ENCODE assay signal across 1 cellular context in genomic region chr20:3166338-3166912, GRCh38.
TF ChIP-seq lines count a peak whose summit lies in the region.

No MANE protein-coding gene starts in this region.

TF ChIP-seq in H1, 55 proteins besides CTCF, POLR2A, EP300 and RAD21:
- TF ChIP-seq RFX5 (IDR thresholded peaks at IDR 0.05; ENCODE audit: borderline replicate concordance, low read depth, low read length) (no peak), CHD1 (IDR thresholded peaks at IDR 0.05; ENCODE audit: low read depth, low read length) (no peak), BCL11A (IDR thresholded peaks at IDR 0.05; ENCODE audit: low read depth in 2 of 2, low read length in 2 of 2) (no peak), RNF2 (IDR thresholded peaks at IDR 0.05; ENCODE audit: borderline replicate concordance, low read depth, low read length, missing control alignments, poor library complexity, severe bottlenecking) (no peak), CBX5 (IDR thresholded peaks at IDR 0.05; ENCODE audit: low read depth, low read length) (no peak)
TF ChIP-seq in H1: peak in this region for 0.
